In genomic region chr5:54965806-54966205, GRCh38 we compare ENCODE assay signal across 35 cellular contexts. TPM values are rescaled to one million over a fixed set of nuclear protein-coding genes. Genes with fewer than 3 reads are reported as not detected.
"Had no signal": no experiment of that assay in that cellular context is flagged by ENCODE, and none has a peak within 500 bp of the region (broad histone marks: within the 10 kb centered on the region; RNA-seq: fewer than 3 reads in every experiment).

No MANE protein-coding gene starts in this region.

- H3K27me3 Mint-ChIP-seq: activated CD4-positive, alpha-beta memory T cell treated with anti-CD3 and anti-CD28 coated beads for 36 hours had no signal

- ATAC-seq: heart right ventricle; left lobe of liver; lower lobe of right lung; stimulated activated naive B cell treated with anti-CD40 and anti-IgM and Interleukin-4, amounts not matched to agents 10 μg/mL and 1 μg/mL and 100 μg/mL, for 72 hours had no signal

- H3K9me3 Mint-ChIP-seq: activated CD4-positive, alpha-beta memory T cell treated with anti-CD3 and anti-CD28 coated beads for 36 hours; stimulated activated naive B cell treated with anti-CD40 and anti-IgM and Interleukin-4, amounts not matched to agents 10 μg/mL and 1 μg/mL and 100 μg/mL, for 72 hours had no signal

- H3K36me3 Mint-ChIP-seq: activated CD4-positive, alpha-beta memory T cell treated with anti-CD3 and anti-CD28 coated beads for 36 hours; stimulated activated naive B cell treated with anti-CD40 and anti-IgM and Interleukin-4, amounts not matched to agents 10 μg/mL and 1 μg/mL and 100 μg/mL, for 72 hours had no signal

- H3K27ac Mint-ChIP-seq: activated CD4-positive, alpha-beta memory T cell treated with anti-CD3 and anti-CD28 coated beads for 36 hours; activated CD4-positive, alpha-beta T cell treated with anti-CD3 and anti-CD28 coated beads, Interleukin-2, amount 10 ng/mL, durations not matched to agents 24 days and 14 days; activated naive CD4-positive, alpha-beta T cell treated with anti-CD3 and anti-CD28 coated beads, Interleukin-2, amount 10 ng/mL, durations not matched to agents 7 days and 5 days; activated T-helper 1 cell treated with anti-CD3 and anti-CD28 coated beads, Interleukin-12 subunit alpha, Interleukin-12 subunit beta, Interleukin-2, Interleukin-4 antibody, amounts not matched to agents 30 ng/mL and 10 ng/mL and 1 ng/mL, durations not matched to agents 14 hours and 24 hours and 36 hours; nephron; progenitor cell of endocrine pancreas; stimulated activated naive B cell treated with anti-CD40 and anti-IgM and Interleukin-4, amounts not matched to agents 10 μg/mL and 1 μg/mL and 100 μg/mL, for 72 hours had no signal

- H3K4me1 Mint-ChIP-seq: activated CD4-positive, alpha-beta T cell treated with anti-CD3 and anti-CD28 coated beads, Interleukin-2, amount 10 ng/mL, durations not matched to agents 24 days and 14 days had no signal

- H3K4me3 Mint-ChIP-seq: activated CD4-positive, alpha-beta memory T cell treated with anti-CD3 and anti-CD28 coated beads for 36 hours; activated CD4-positive, alpha-beta T cell treated with anti-CD3 and anti-CD28 coated beads, Interleukin-2, amount 10 ng/mL, durations not matched to agents 24 days and 14 days; activated naive CD4-positive, alpha-beta T cell treated with anti-CD3 and anti-CD28 coated beads, Interleukin-2, amount 10 ng/mL, durations not matched to agents 7 days and 5 days; activated T-helper 1 cell treated with anti-CD3 and anti-CD28 coated beads, Interleukin-12 subunit alpha, Interleukin-12 subunit beta, Interleukin-2, Interleukin-4 antibody, amounts not matched to agents 30 ng/mL and 10 ng/mL and 1 ng/mL, durations not matched to agents 14 hours and 24 hours and 36 hours; nephron; stimulated activated naive B cell treated with anti-CD40 and anti-IgM and Interleukin-4, amounts not matched to agents 10 μg/mL and 1 μg/mL and 100 μg/mL, for 72 hours had no signal

- DNase-seq: activated CD4-positive, alpha-beta memory T cell treated with anti-CD3 and anti-CD28 coated beads for 36 hours; activated CD4-positive, alpha-beta T cell treated with anti-CD3 and anti-CD28 coated beads, Interleukin-2, amount 10 ng/mL, durations not matched to agents 24 days and 14 days; activated CD4-positive, CD25-positive, alpha-beta regulatory T cell treated with anti-CD3 and anti-CD28 coated beads, Interleukin-2, amount 50 U/mL, for 72 hours; activated CD8-positive, alpha-beta memory T cell treated with anti-CD3 and anti-CD28 coated beads, Interleukin-2, amount 50 U/mL, for 4 hours; activated effector memory CD4-positive, alpha-beta T cell treated with anti-CD3 and anti-CD28 coated beads, Interleukin-2, amount 50 U/mL, for 16 hours; activated naive CD4-positive, alpha-beta T cell treated with anti-CD3 and anti-CD28 coated beads, Interleukin-2, amount 10 ng/mL, durations not matched to agents 7 days and 5 days; activated T-cell treated with anti-CD3 and anti-CD28 coated beads, Interleukin-2, amount 50 U/mL, for 1 hour; amniotic stem cell; caudate nucleus; dorsolateral prefrontal cortex; effector memory CD4-positive, alpha-beta T cell; erythroblast; foreskin fibroblast; lower lobe of right lung; mesendoderm; ovary; sigmoid colon; small intestine; stimulated activated CD4-positive, alpha-beta T cell treated with anti-CD3 and anti-CD28 coated beads, Interleukin-1b, Interleukin-23, amount 100 ng/mL, for 48 hours; stimulated activated naive B cell treated with anti-CD40 and anti-IgM and Interleukin-4, amounts not matched to agents 10 μg/mL and 1 μg/mL and 100 μg/mL, for 72 hours; stomach; T-helper 2 cell; thyroid gland; upper lobe of left lung had no signal

RNA-seq across cellular contexts. Expression of gene ESM1, which starts 19.6 kb away (rescaled TPM):
- total RNA-seq: activated CD4-positive, alpha-beta T cell treated with anti-CD3 and anti-CD28 coated beads, Interleukin-2, amount 10 ng/mL, durations not matched to agents 24 days and 14 days; activated CD8-positive, alpha-beta memory T cell treated with anti-CD3 and anti-CD28 coated beads for 36 hours; activated T-helper 1 cell treated with anti-CD3 and anti-CD28 coated beads, Interleukin-12 subunit alpha, Interleukin-12 subunit beta, Interleukin-2, Interleukin-4 antibody, amounts not matched to agents 30 ng/mL and 10 ng/mL and 1 ng/mL, durations not matched to agents 14 hours and 24 hours and 36 hours; left lobe of liver; mononuclear cell; progenitor cell of endocrine pancreas; sigmoid colon; vagina had no signal

RNA-seq across cellular contexts. Expression of gene GZMK, which starts 58.2 kb away (rescaled TPM):
- total RNA-seq: astrocyte, glomerular endothelial cell, kidney epithelial cell, progenitor cell of endocrine pancreas, stomach had no signal
